In the genomic region with DNA sequence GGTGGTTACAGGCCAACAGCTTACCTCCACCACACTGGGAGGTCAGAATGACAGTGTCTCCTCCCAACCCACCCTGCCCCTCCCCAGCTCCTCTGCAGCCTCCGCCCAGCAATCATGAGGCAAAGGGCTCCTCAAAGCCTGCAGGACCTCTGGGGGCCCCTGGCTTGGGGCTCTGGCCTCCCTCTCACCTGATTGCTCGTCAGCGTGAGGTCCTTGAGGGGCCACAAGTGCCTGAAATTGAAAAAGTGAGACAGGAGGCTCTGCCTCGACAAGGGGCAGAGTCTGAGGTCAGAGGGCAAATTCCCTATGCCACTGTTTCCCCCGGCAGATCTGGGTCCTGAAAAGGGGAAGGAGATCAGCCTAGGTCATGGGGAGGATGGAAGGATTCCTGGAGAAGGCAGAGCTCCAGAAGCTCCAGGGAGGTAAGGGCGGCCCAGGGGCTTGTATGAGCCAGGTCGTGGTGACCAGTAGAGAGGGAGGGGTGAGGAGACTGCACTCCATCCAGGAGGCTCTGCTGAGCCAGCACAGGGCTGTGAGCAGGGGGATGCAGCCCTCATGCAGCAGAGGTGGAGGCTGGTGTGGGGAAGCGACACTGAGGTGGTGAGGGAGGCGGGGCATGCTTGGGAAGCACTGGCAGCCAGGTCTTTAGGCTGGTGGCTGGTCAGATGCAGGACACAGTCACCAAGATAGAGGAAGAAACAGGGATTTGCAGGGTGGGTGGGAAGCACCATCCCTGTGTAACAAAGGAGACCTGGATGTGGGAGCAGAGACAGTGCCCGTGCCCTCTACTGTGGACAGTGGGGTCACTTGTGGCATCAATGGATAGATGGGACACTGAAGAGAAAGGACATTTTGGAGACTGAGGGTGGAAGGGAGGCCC, we compare ENCODE assay signal across 1 cellular context.
TF ChIP-seq lines count a peak whose summit lies in the region.

No MANE protein-coding gene starts in this region.

TF ChIP-seq in GM12891, 5 proteins besides CTCF, POLR2A, EP300 and RAD21:
- TF ChIP-seq POLR2AphosphoS5 (IDR thresholded peaks at IDR 0.05; ENCODE audit: low read depth, low read length): no peak
TF ChIP-seq in GM12891: peak in this region for 0.
